Comparison of ENCODE assay signal across 8 cellular contexts in genomic region chrX:38805294-38806053, GRCh38. TPM values are rescaled to one million over a fixed set of nuclear protein-coding genes. Genes with fewer than 3 reads are reported as not detected.
DNase-seq lines count a peak whose midpoint lies in the region; ATAC-seq and TF ChIP-seq lines count a peak whose summit lies in the region.

No MANE protein-coding gene starts in this region.

- no peak; the same call in 1 of the 2 replicates for TF ChIP-seq CTCF in AG09319 (IDR thresholded peaks at IDR 0.05; ENCODE audit: low read depth, low read length)

- DNase-seq in AG09319 (ENCODE audit: extremely low read depth, low read depth) (peak; percentile 57), NCI-H2081 (lab: John Stamatoyannopoulos, UW) (peak; percentile 53 to 65), left lobe of liver (ENCODE audit: low spot score) (peak; percentile 76)
- DNase-seq in stimulated activated CD4-positive, alpha-beta T cell treated with anti-CD3 and anti-CD28 coated beads, Interleukin-1b, Interleukin-23, amount 100 ng/mL, for 48 hours: peak; percentile 63

- H3K27ac ChIP-seq in cingulate gyrus (ENCODE audit: low read depth, low read length): peak overlapping the region; percentile 87

- ATAC-seq in GM21390 (IDR thresholded peaks at IDR 0.05; ENCODE audit: unreplicated experiment): peak; percentile 30
- ATAC-seq in activated CD4-positive, CD25-positive, alpha-beta regulatory T cell treated with anti-CD3 and anti-CD28 coated beads, Interleukin-2, amount 50 U/mL, for 24 hours: peak; percentile 47 to 58
- ATAC-seq in left lobe of liver: peak; percentile 48
- no peak for ATAC-seq in GM21423 (IDR thresholded peaks at IDR 0.05; ENCODE audit: unreplicated experiment)

RNA-seq across cellular contexts. Expression of gene MID1IP1, which starts 4.2 kb away (rescaled TPM):
- total RNA-seq in left lobe of liver: 23.4 TPM
